Comparison of ENCODE assay signal across 8 cellular contexts in the genomic region with DNA sequence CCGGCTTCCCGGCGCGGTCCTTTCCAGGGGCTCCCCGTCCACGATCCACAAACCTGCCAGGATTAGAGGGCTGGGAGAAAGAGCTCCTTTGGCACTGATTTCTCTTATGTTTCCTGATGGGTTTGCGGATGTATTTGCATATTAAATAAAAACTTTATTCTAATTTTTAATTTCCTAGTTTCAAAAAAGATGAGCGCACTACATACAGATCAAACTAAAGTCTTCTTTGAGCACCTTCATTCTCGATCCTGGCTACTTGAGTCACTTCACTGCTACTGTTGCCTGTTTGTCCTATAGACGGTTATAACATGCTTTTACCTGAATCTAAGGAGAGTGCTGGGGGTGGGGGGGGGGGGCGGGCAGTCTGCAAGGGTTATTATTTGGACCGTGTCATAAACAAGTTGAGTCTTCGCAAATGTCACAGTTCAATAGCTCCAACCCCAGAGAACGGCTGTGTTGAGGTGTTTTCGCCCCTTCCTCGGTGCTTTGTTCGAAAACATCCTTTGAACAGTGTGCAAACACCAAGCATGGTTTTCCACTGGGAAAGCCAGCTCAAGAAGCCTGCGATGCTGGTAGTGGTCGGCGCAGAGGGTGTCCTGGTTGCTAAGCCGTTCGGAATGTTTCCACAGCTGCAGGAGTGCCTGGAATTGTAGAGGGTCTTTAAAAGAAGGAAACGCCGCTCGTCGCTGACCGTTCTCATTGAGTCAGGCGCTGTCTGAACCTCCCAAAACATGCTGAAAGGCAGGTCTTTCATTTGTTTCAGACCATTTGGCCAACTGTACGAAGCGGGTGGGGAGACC. TPM values are rescaled to one million over a fixed set of nuclear protein-coding genes. Genes with fewer than 3 reads are reported as not detected.
DNase-seq lines count a peak whose midpoint lies in the region; ATAC-seq and TF ChIP-seq lines count a peak whose summit lies in the region.

No MANE protein-coding gene starts in this region.

- no peaks in the 10 kb centered on the region for H3K9me3 ChIP-seq in thymus (ENCODE audit: control insufficient read depth)

- H3K4me3 ChIP-seq in thymus (ENCODE audit: low read length), result peak overlapping the region; percentile 100

- H3K27me3 ChIP-seq in thymus (ENCODE audit: control insufficient read depth, insufficient read depth), result no peaks in the 10 kb centered on the region

- no peak for DNase-seq in activated T-cell treated with anti-CD3 and anti-CD28 coated beads, Interleukin-2, amount 50 U/mL, for 4 hours
- DNase-seq in activated T-cell treated with anti-CD3 and anti-CD28 coated beads, Interleukin-2, amount 50 U/mL, for 1 hour, result no peak
- DNase-seq in left kidney (ENCODE audit: low read depth, low spot score) (peak; percentile 68), NCI-H2196 (lab: John Stamatoyannopoulos, UW; ENCODE audit: unreplicated experiment) (no peak)

- no peak for TF ChIP-seq POLR2A in GM18505 (IDR thresholded peaks at IDR 0.05; ENCODE audit: borderline replicate concordance, extremely low read depth, insufficient read depth, insufficient read length)

- H3K36me3 ChIP-seq in thymus (ENCODE audit: control insufficient read depth, insufficient read depth), result peaks cover 3% of the 10 kb centered on the region

- no peak overlapping the region for H3K27ac Mint-ChIP-seq in activated T-helper 17 cell treated with anti-CD3 and anti-CD28 coated beads, Interleukin-2, amount 50 U/mL, for 72 hours

- H3K27ac ChIP-seq in thymus (ENCODE audit: low read depth), result no peak overlapping the region

- H3K9me3 Mint-ChIP-seq in activated T-cell treated with anti-CD3 and anti-CD28 coated beads, Interleukin-2, amount 50 U/mL, for 4 hours, result no peaks in the 10 kb centered on the region
- H3K9me3 Mint-ChIP-seq in activated T-helper 17 cell treated with anti-CD3 and anti-CD28 coated beads, Interleukin-2, amount 50 U/mL, for 72 hours, result no peaks in the 10 kb centered on the region

- H3K4me1 Mint-ChIP-seq in activated T-cell treated with anti-CD3 and anti-CD28 coated beads, Interleukin-2, amount 50 U/mL, for 4 hours (ENCODE audit: low read depth), result peaks cover 23% of the 10 kb centered on the region
- peaks cover 14% of the 10 kb centered on the region for H3K4me1 Mint-ChIP-seq in activated T-helper 17 cell treated with anti-CD3 and anti-CD28 coated beads, Interleukin-2, amount 50 U/mL, for 72 hours

- no peak for ATAC-seq in activated T-cell treated with anti-CD3 and anti-CD28 coated beads, Interleukin-2, amount 50 U/mL, for 4 hours
- no peak for ATAC-seq in activated T-helper 17 cell treated with anti-CD3 and anti-CD28 coated beads, Interleukin-2, amount 50 U/mL, for 72 hours (replicated peaks)
- ATAC-seq in GM18519 (IDR thresholded peaks at IDR 0.05; ENCODE audit: low FRiP score, unreplicated experiment) (no peak), GM18505 (IDR thresholded peaks at IDR 0.05; ENCODE audit: unreplicated experiment) (no peak)

- peaks cover 1% of the 10 kb centered on the region for H3K36me3 Mint-ChIP-seq in activated T-cell treated with anti-CD3 and anti-CD28 coated beads, Interleukin-2, amount 50 U/mL, for 4 hours (ENCODE audit: insufficient read depth)
- peaks cover 35% of the 10 kb centered on the region for H3K36me3 Mint-ChIP-seq in activated T-helper 17 cell treated with anti-CD3 and anti-CD28 coated beads, Interleukin-2, amount 50 U/mL, for 72 hours (ENCODE audit: low read depth)

- 62% methylated on average over 30 of the region's 30 CpGs for WGBS in thymus

- H3K4me1 ChIP-seq in thymus (ENCODE audit: control insufficient read depth, insufficient read depth, low read length), result peaks cover 17% of the 10 kb centered on the region

- H3K27me3 Mint-ChIP-seq in activated T-cell treated with anti-CD3 and anti-CD28 coated beads, Interleukin-2, amount 50 U/mL, for 4 hours (ENCODE audit: low read depth), result no peaks in the 10 kb centered on the region
- H3K27me3 Mint-ChIP-seq in activated T-helper 17 cell treated with anti-CD3 and anti-CD28 coated beads, Interleukin-2, amount 50 U/mL, for 72 hours, result no peaks in the 10 kb centered on the region

- H3K4me3 Mint-ChIP-seq in activated T-cell treated with anti-CD3 and anti-CD28 coated beads, Interleukin-2, amount 50 U/mL, for 4 hours, result peak overlapping the region; percentile 82
- H3K4me3 Mint-ChIP-seq in activated T-helper 17 cell treated with anti-CD3 and anti-CD28 coated beads, Interleukin-2, amount 50 U/mL, for 72 hours, result peak overlapping the region; percentile 97

RNA-seq across cellular contexts. Expression of gene STK10, which starts 1.1 kb away (rescaled TPM):
- total RNA-seq in activated T-cell treated with anti-CD3 and anti-CD28 coated beads, Interleukin-2, amount 50 U/mL, for 4 hours, result 10 to 100 TPM; 62.1 to 79.0 (median 72.6) TPM
- 100 to 1,000 TPM; 140 to 158 TPM for total RNA-seq in activated T-helper 17 cell treated with anti-CD3 and anti-CD28 coated beads, Interleukin-2, amount 50 U/mL, for 72 hours
- 44.9 TPM for polyA plus RNA-seq in thymus

RNA-seq across cellular contexts. Expression of gene EFCAB9, which starts 4.9 kb away (rescaled TPM):
- total RNA-seq in activated T-cell treated with anti-CD3 and anti-CD28 coated beads, Interleukin-2, amount 50 U/mL, for 4 hours, result not detected
- total RNA-seq in activated T-helper 17 cell treated with anti-CD3 and anti-CD28 coated beads, Interleukin-2, amount 50 U/mL, for 72 hours, result not detected
- not detected for polyA plus RNA-seq in thymus
